Comparison of ENCODE assay signal across 17 cellular contexts in the genomic region with DNA sequence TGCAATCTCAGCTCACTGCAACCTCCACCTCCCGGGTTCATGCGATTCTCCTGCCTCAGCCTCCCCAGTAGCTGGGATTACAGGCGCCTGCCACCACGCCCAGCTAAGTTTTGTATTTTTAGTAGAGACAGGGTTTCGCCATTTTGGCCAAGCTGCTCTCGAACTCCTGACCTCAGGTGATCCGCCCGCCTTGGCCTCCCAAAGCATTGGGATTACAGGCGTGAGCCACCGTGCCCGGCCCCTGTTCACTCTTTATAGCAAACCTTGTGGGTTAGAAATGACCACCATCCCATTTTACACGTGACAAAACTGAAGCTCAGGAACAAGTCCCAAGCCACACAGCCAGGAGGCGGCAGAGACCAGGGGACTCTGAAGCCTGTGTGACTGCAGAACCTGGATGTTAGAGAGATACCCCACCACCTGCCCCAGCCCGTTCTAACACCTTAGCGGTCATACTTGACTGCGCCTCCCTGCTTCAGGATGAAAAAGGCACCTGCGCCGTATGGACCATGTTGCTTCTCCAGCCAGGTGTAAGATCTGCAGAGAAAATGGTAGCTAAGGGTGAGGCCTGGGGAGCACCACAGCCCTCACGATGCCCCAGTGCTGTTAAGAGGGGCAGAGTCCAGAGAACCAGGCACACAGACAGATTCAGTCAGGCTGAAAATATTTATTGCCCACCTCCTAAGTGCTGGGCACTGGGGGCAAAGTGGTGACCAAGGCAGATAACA. TPM values are rescaled to one million over a fixed set of nuclear protein-coding genes. Genes with fewer than 3 reads are reported as not detected.
"Had no signal": no experiment of that assay in that cellular context is flagged by ENCODE, and none has a peak within 500 bp of the region (broad histone marks: within the 10 kb centered on the region; RNA-seq: fewer than 3 reads in every experiment).

No MANE protein-coding gene starts in this region.

RNA-seq across cellular contexts. Expression of a gene that starts 6.9 kb away (rescaled TPM):
- total RNA-seq: activated T-cell treated with anti-CD3 and anti-CD28 coated beads, Interleukin-2, amount 50 U/mL, for 4 hours; activated T-helper 2 cell treated with anti-CD3 and anti-CD28 coated beads, Interferon-gamma antibody, Interleukin-2, Interleukin-4, amounts not matched to agents 10 μg/mL and 5 μg/mL and 100 μg/mL, durations not matched to agents 14 hours and 24 hours and 36 hours; adrenal gland; astrocyte; bronchial epithelial cell; epithelial cell of proximal tubule; fibroblast of villous mesenchyme; kidney; left lobe of liver; lung; naive thymus-derived CD8-positive, alpha-beta T cell; pancreas; pulmonary artery endothelial cell; right cardiac atrium; skeletal muscle tissue; T-helper 1 cell treated with Interleukin-12 subunit alpha and Interleukin-12 subunit beta and Interleukin-4 antibody, amounts not matched to agents 30 ng/mL and 1 ng/mL, for 36 hours; uterus had no signal
- polyA plus RNA-seq: naive thymus-derived CD8-positive, alpha-beta T cell; pancreas; right cardiac atrium had no signal
